ENCODE assay signal across 1 cellular context in the genomic region with DNA sequence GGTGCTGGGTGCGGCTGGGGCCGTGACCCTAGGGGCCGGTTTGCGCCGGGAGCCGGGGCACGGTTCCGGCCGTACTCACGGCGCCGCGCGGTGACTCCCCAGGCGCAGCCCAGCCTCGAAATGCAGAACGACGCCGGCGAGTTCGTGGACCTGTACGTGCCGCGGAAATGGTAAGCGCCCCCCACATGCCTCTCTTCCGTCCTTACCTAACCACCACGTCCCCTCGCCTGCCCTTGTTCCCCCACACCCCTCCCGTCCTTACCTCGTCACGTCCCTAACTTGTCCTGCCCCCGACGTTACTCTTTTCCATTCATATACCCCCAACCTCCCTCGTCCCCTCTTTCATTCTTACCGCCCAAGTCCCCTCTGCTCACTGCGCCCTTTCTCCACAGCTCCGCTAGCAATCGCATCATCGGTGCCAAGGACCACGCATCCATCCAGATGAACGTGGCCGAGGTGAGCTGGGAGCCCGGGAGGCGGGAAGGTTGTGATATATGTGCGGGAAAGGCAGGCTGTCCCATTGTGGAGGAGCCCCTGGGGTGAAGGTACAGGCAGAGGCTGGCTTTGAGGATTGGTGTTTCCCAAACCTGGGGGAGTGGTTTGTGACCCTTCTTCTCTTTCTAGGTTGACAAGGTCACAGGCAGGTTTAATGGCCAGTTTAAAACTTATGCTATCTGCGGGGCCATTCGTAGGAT.
A peak's percentile ranks its signal among the peaks of the same experiment; 100 is the strongest.
TF ChIP-seq lines count a peak whose summit lies in the region.

No MANE protein-coding gene starts in this region.

TF ChIP-seq in HepG2, 621 proteins besides CTCF, POLR2A, EP300 and RAD21 (continues in another document):
- TF ChIP-seq ZNF564 (CRISPR knock-in tag; IDR thresholded peaks at IDR 0.05) (peak; percentile 43; the same call in 1 of the 2 replicates), ZNF607 (CRISPR knock-in tag; IDR thresholded peaks at IDR 0.05; ENCODE audit: borderline replicate concordance) (peak; percentile 48; the same call in 1 of the 2 replicates), ZNF788 (CRISPR knock-in tag; IDR thresholded peaks at IDR 0.05; ENCODE audit: borderline replicate concordance) (0 out of 2 replicates have a peak, but pooled peaks have one; percentile 53), GLI4 (CRISPR knock-in tag; IDR thresholded peaks at IDR 0.05; ENCODE audit: borderline replicate concordance) (0 out of 2 replicates have a peak, but pooled peaks have one; percentile 47), ZNF720 (CRISPR knock-in tag; IDR thresholded peaks at IDR 0.05) (no peak), RBM39 (IDR thresholded peaks at IDR 0.05; ENCODE audit: low read depth, low read length, poor library complexity, severe bottlenecking) (peak; percentile 27), ZSCAN21 (CRISPR knock-in tag; IDR thresholded peaks at IDR 0.05; ENCODE audit: borderline replicate concordance) (peak; percentile 15; the same call in 1 of the 2 replicates), ZNF883 (CRISPR knock-in tag; IDR thresholded peaks at IDR 0.05; ENCODE audit: not compliant biosample characterization) (no peak), KAT7 (CRISPR knock-in tag; IDR thresholded peaks at IDR 0.05; ENCODE audit: borderline replicate concordance) (peak; percentile 10), ZNF543 (CRISPR knock-in tag; IDR thresholded peaks at IDR 0.05) (peak; percentile 9; the same call in 1 of the 2 replicates), ZNF674 (CRISPR knock-in tag; IDR thresholded peaks at IDR 0.05; ENCODE audit: low read depth) (peak; percentile 41; the same call in 1 of the 2 replicates), ZNF749 (CRISPR knock-in tag; IDR thresholded peaks at IDR 0.05; ENCODE audit: borderline replicate concordance) (peak; percentile 66; the same call in 1 of the 2 replicates), ZNF747 (CRISPR knock-in tag; IDR thresholded peaks at IDR 0.05; ENCODE audit: borderline replicate concordance) (0 out of 2 replicates have a peak, but pooled peaks have one; percentile 60), TRIM24 (CRISPR knock-in tag; IDR thresholded peaks at IDR 0.05) (no peak), HNRNPK (IDR thresholded peaks at IDR 0.05; ENCODE audit: low read depth, low read length, poor library complexity, severe bottlenecking) (peak; percentile 83), JARID2 (CRISPR knock-in tag; IDR thresholded peaks at IDR 0.05; ENCODE audit: insufficient replicate concordance) (peak; percentile 8), FLYWCH1 (CRISPR knock-in tag; IDR thresholded peaks at IDR 0.05) (peak; percentile 82; the same call in 1 of the 2 replicates), ZNF451 (CRISPR knock-in tag; IDR thresholded peaks at IDR 0.05) (no peak), HIVEP1 (CRISPR knock-in tag; IDR thresholded peaks at IDR 0.05) (peak; percentile 26; the same call in 1 of the 2 replicates), ZNF768 (CRISPR knock-in tag; IDR thresholded peaks at IDR 0.05) (peak; percentile 4; the same call in 1 of the 2 replicates), IKZF4 (CRISPR knock-in tag; IDR thresholded peaks at IDR 0.05; ENCODE audit: borderline replicate concordance, low read depth, not compliant biosample characterization) (peak; percentile 9)
- TF ChIP-seq, protein P1, sequence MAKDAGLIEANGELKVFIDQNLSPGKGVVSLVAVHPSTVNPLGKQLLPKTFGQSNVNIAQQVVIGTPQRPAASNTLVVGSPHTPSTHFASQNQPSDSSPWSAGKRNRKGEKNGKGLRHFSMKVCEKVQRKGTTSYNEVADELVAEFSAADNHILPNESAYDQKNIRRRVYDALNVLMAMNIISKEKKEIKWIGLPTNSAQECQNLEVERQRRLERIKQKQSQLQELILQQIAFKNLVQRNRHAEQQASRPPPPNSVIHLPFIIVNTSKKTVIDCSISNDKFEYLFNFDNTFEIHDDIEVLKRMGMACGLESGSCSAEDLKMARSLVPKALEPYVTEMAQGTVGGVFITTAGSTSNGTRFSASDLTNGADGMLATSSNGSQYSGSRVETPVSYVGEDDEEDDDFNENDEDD (CRISPR knock-in tag; IDR thresholded peaks at IDR 0.05; ENCODE audit: borderline replicate concordance): 0 out of 2 replicates have a peak, but pooled peaks have one; percentile 6
- TF ChIP-seq, protein P2, sequence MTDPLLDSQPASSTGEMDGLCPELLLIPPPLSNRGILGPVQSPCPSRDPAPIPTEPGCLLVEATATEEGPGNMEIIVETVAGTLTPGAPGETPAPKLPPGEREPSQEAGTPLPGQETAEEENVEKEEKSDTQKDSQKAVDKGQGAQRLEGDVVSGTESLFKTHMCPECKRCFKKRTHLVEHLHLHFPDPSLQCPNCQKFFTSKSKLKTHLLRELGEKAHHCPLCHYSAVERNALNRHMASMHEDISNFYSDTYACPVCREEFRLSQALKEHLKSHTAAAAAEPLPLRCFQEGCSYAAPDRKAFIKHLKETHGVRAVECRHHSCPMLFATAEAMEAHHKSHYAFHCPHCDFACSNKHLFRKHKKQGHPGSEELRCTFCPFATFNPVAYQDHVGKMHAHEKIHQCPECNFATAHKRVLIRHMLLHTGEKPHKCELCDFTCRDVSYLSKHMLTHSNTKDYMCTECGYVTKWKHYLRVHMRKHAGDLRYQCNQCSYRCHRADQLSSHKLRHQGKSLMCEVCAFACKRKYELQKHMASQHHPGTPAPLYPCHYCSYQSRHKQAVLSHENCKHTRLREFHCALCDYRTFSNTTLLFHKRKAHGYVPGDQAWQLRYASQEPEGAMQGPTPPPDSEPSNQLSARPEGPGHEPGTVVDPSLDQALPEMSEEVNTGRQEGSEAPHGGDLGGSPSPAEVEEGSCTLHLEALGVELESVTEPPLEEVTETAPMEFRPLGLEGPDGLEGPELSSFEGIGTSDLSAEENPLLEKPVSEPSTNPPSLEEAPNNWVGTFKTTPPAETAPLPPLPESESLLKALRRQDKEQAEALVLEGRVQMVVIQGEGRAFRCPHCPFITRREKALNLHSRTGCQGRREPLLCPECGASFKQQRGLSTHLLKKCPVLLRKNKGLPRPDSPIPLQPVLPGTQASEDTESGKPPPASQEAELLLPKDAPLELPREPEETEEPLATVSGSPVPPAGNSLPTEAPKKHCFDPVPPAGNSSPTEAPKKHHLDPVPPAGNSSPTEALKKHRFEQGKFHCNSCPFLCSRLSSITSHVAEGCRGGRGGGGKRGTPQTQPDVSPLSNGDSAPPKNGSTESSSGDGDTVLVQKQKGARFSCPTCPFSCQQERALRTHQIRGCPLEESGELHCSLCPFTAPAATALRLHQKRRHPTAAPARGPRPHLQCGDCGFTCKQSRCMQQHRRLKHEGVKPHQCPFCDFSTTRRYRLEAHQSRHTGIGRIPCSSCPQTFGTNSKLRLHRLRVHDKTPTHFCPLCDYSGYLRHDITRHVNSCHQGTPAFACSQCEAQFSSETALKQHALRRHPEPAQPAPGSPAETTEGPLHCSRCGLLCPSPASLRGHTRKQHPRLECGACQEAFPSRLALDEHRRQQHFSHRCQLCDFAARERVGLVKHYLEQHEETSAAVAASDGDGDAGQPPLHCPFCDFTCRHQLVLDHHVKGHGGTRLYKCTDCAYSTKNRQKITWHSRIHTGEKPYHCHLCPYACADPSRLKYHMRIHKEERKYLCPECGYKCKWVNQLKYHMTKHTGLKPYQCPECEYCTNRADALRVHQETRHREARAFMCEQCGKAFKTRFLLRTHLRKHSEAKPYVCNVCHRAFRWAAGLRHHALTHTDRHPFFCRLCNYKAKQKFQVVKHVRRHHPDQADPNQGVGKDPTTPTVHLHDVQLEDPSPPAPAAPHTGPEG (CRISPR knock-in tag; IDR thresholded peaks at IDR 0.05): 0 out of 2 replicates have a peak, but pooled peaks have one; percentile 23
- TF ChIP-seq, protein P3, sequence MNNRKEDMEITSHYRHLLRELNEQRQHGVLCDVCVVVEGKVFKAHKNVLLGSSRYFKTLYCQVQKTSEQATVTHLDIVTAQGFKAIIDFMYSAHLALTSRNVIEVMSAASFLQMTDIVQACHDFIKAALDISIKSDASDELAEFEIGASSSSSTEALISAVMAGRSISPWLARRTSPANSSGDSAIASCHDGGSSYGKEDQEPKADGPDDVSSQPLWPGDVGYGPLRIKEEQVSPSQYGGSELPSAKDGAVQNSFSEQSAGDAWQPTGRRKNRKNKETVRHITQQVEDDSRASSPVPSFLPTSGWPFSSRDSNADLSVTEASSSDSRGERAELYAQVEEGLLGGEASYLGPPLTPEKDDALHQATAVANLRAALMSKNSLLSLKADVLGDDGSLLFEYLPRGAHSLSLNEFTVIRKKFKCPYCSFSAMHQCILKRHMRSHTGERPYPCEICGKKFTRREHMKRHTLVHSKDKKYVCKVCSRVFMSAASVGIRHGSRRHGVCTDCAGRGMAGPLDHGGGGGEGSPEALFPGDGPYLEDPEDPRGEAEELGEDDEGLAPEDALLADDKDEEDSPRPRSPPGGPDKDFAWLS (CRISPR knock-in tag; IDR thresholded peaks at IDR 0.05; ENCODE audit: borderline replicate concordance): no peak
- TF ChIP-seq, protein P4, sequence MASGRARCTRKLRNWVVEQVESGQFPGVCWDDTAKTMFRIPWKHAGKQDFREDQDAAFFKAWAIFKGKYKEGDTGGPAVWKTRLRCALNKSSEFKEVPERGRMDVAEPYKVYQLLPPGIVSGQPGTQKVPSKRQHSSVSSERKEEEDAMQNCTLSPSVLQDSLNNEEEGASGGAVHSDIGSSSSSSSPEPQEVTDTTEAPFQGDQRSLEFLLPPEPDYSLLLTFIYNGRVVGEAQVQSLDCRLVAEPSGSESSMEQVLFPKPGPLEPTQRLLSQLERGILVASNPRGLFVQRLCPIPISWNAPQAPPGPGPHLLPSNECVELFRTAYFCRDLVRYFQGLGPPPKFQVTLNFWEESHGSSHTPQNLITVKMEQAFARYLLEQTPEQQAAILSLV (CRISPR knock-in tag; IDR thresholded peaks at IDR 0.05; ENCODE audit: borderline replicate concordance): no peak
- TF ChIP-seq, protein P5, sequence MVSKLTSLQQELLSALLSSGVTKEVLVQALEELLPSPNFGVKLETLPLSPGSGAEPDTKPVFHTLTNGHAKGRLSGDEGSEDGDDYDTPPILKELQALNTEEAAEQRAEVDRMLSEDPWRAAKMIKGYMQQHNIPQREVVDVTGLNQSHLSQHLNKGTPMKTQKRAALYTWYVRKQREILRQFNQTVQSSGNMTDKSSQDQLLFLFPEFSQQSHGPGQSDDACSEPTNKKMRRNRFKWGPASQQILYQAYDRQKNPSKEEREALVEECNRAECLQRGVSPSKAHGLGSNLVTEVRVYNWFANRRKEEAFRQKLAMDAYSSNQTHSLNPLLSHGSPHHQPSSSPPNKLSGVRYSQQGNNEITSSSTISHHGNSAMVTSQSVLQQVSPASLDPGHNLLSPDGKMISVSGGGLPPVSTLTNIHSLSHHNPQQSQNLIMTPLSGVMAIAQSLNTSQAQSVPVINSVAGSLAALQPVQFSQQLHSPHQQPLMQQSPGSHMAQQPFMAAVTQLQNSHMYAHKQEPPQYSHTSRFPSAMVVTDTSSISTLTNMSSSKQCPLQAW (CRISPR knock-in tag; IDR thresholded peaks at IDR 0.05): peak; percentile 79
- TF ChIP-seq, protein P6, sequence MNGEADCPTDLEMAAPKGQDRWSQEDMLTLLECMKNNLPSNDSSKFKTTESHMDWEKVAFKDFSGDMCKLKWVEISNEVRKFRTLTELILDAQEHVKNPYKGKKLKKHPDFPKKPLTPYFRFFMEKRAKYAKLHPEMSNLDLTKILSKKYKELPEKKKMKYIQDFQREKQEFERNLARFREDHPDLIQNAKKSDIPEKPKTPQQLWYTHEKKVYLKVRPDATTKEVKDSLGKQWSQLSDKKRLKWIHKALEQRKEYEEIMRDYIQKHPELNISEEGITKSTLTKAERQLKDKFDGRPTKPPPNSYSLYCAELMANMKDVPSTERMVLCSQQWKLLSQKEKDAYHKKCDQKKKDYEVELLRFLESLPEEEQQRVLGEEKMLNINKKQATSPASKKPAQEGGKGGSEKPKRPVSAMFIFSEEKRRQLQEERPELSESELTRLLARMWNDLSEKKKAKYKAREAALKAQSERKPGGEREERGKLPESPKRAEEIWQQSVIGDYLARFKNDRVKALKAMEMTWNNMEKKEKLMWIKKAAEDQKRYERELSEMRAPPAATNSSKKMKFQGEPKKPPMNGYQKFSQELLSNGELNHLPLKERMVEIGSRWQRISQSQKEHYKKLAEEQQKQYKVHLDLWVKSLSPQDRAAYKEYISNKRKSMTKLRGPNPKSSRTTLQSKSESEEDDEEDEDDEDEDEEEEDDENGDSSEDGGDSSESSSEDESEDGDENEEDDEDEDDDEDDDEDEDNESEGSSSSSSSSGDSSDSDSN (CRISPR knock-in tag; IDR thresholded peaks at IDR 0.05): no peak
- TF ChIP-seq, protein P7, sequence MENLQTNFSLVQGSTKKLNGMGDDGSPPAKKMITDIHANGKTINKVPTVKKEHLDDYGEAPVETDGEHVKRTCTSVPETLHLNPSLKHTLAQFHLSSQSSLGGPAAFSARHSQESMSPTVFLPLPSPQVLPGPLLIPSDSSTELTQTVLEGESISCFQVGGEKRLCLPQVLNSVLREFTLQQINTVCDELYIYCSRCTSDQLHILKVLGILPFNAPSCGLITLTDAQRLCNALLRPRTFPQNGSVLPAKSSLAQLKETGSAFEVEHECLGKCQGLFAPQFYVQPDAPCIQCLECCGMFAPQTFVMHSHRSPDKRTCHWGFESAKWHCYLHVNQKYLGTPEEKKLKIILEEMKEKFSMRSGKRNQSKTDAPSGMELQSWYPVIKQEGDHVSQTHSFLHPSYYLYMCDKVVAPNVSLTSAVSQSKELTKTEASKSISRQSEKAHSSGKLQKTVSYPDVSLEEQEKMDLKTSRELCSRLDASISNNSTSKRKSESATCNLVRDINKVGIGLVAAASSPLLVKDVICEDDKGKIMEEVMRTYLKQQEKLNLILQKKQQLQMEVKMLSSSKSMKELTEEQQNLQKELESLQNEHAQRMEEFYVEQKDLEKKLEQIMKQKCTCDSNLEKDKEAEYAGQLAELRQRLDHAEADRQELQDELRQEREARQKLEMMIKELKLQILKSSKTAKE (CRISPR knock-in tag; IDR thresholded peaks at IDR 0.05; ENCODE audit: borderline replicate concordance): peak; percentile 30; the same call in 1 of the 2 replicates
- TF ChIP-seq, protein P8, sequence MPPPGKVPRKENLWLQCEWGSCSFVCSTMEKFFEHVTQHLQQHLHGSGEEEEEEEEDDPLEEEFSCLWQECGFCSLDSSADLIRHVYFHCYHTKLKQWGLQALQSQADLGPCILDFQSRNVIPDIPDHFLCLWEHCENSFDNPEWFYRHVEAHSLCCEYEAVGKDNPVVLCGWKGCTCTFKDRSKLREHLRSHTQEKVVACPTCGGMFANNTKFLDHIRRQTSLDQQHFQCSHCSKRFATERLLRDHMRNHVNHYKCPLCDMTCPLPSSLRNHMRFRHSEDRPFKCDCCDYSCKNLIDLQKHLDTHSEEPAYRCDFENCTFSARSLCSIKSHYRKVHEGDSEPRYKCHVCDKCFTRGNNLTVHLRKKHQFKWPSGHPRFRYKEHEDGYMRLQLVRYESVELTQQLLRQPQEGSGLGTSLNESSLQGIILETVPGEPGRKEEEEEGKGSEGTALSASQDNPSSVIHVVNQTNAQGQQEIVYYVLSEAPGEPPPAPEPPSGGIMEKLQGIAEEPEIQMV (CRISPR knock-in tag; IDR thresholded peaks at IDR 0.05; ENCODE audit: low read depth): peak; percentile 58; the same call in 1 of the 2 replicates
